9 cellular contexts compared by ENCODE assay signal in the genomic region with DNA sequence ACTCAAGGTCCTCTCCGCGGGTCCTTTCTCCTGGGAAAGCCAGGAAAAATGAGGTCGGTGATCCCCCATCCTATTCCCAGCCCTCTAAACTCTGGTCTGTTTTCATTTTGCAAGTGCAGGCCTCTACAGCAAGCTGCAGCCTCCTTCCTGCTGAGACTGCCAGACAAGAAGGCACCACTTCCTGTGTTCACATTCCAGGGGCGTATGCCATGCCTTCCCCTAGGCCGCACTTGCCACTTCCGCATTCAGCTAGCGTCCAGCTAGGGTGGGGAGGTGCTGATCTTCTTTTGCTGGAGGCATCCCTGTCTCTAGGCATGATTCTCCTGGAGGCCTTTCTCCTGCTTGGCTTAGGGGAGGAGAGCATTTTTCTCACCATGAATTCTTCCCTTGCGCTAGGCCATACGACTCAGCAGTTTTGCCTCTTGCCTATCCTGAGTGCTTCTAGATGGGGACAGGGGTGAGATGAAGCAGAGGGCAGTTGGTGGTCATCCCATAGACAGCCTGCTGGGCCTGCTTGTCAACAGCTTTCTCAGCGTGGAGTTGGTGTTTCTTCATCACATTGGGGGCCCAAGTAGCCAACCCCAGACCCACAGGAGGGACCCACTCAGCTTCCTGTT.
A peak's percentile ranks its signal among the peaks of the same experiment; 100 is the strongest.
DNase-seq lines count a peak whose midpoint lies in the region; ATAC-seq, FAIRE-seq and TF ChIP-seq lines count a peak whose summit lies in the region.
"Had no signal": no experiment of that assay in that cellular context is flagged by ENCODE, and none has a peak within 500 bp of the region (broad histone marks: within the 10 kb centered on the region; RNA-seq: fewer than 3 reads in every experiment).

No MANE protein-coding gene starts in this region.

- no peaks in the 10 kb centered on the region for H3K36me3 Mint-ChIP-seq in activated T-helper 1 cell treated with anti-CD3 and anti-CD28 coated beads, Interleukin-12 subunit alpha, Interleukin-12 subunit beta, Interleukin-2, Interleukin-4 antibody, amounts not matched to agents 30 ng/mL and 10 ng/mL and 1 ng/mL, durations not matched to agents 14 hours and 24 hours and 36 hours (ENCODE audit: low read depth)
- H3K36me3 Mint-ChIP-seq in WTC11: no peaks in the 10 kb centered on the region

- intact Hi-C loops in activated T-helper 1 cell treated with anti-CD3 and anti-CD28 coated beads, Interleukin-12 subunit alpha, Interleukin-12 subunit beta, Interleukin-2, Interleukin-4 antibody, amounts not matched to agents 30 ng/mL and 10 ng/mL and 1 ng/mL, durations not matched to agents 14 hours and 24 hours and 36 hours (cut with micrococcal nuclease): no loop called here
- intact Hi-C loops in posterior cingulate gyrus (cut with DNase I): no loop called here

- TF ChIP-seq CTCF in A549 (IDR thresholded peaks at IDR 0.05): no peak
- TF ChIP-seq CTCF in WTC11 (IDR thresholded peaks at IDR 0.05): no peak

- H3K4me1 ChIP-seq in A549: no peaks in the 10 kb centered on the region

- no peak for TF ChIP-seq RAD21 in A549 (conservative IDR thresholded peaks at IDR 0.05 in 1 of 2, IDR thresholded peaks at IDR 0.05 in 1 of 2)

- no peak overlapping the region for H3K4me3 ChIP-seq in A549

- no peak overlapping the region for H3K4me3 Mint-ChIP-seq in activated T-helper 1 cell treated with anti-CD3 and anti-CD28 coated beads, Interleukin-12 subunit alpha, Interleukin-12 subunit beta, Interleukin-2, Interleukin-4 antibody, amounts not matched to agents 30 ng/mL and 10 ng/mL and 1 ng/mL, durations not matched to agents 14 hours and 24 hours and 36 hours
- no peak overlapping the region for H3K4me3 Mint-ChIP-seq in WTC11

- no peaks in the 10 kb centered on the region for H3K9me3 ChIP-seq in A549

- H3K4me2 ChIP-seq in A549: no peak overlapping the region

- H3K27ac Mint-ChIP-seq in activated T-helper 1 cell treated with anti-CD3 and anti-CD28 coated beads, Interleukin-12 subunit alpha, Interleukin-12 subunit beta, Interleukin-2, Interleukin-4 antibody, amounts not matched to agents 30 ng/mL and 10 ng/mL and 1 ng/mL, durations not matched to agents 14 hours and 24 hours and 36 hours: peak overlapping the region; percentile 68
- no peak overlapping the region for H3K27ac Mint-ChIP-seq in WTC11

- CTCF ChIA-PET in A549 (lab: Yijun Ruan, JAX): no interaction called here
- CTCF ChIA-PET in WTC11 (lab: Charles Lee): no interaction called here

- no peak for DNase-seq in A549 (ENCODE audit: low read depth in 1 of 2, low spot score in 1 of 2)
- DNase-seq in H4 (ENCODE audit: low spot score): peak; percentile 31
- no peak for DNase-seq in activated T-helper 1 cell treated with anti-CD3 and anti-CD28 coated beads, Interleukin-12 subunit alpha, Interleukin-12 subunit beta, Interleukin-2, Interleukin-4 antibody, amounts not matched to agents 30 ng/mL and 10 ng/mL and 1 ng/mL, durations not matched to agents 14 hours and 24 hours and 36 hours (ENCODE audit: low spot score)
- DNase-seq in islet precursor cell: peak; percentile 92
- DNase-seq in WTC11 (ENCODE audit: low spot score): no peak
- no peak for DNase-seq in posterior cingulate gyrus
- no peak for DNase-seq in GM19239 (ENCODE audit: insufficient read length, low spot score)
- DNase-seq in NCI-H345 (lab: John Stamatoyannopoulos, UW): no peak

- peaks cover 25% of the 10 kb centered on the region for H3K4me1 Mint-ChIP-seq in activated T-helper 1 cell treated with anti-CD3 and anti-CD28 coated beads, Interleukin-12 subunit alpha, Interleukin-12 subunit beta, Interleukin-2, Interleukin-4 antibody, amounts not matched to agents 30 ng/mL and 10 ng/mL and 1 ng/mL, durations not matched to agents 14 hours and 24 hours and 36 hours (ENCODE audit: low read depth)
- peaks cover 35% of the 10 kb centered on the region for H3K4me1 Mint-ChIP-seq in WTC11

- no peak for TF ChIP-seq EP300 in A549 (IDR thresholded peaks at IDR 0.05)

- no peaks in the 10 kb centered on the region for H3K9me3 Mint-ChIP-seq in activated T-helper 1 cell treated with anti-CD3 and anti-CD28 coated beads, Interleukin-12 subunit alpha, Interleukin-12 subunit beta, Interleukin-2, Interleukin-4 antibody, amounts not matched to agents 30 ng/mL and 10 ng/mL and 1 ng/mL, durations not matched to agents 14 hours and 24 hours and 36 hours
- H3K9me3 Mint-ChIP-seq in WTC11: no peaks in the 10 kb centered on the region

- peak overlapping the region in 1 of 2 experiments; percentile 36; a peak in 3 of 6 replicates for H3K27ac ChIP-seq in A549

- 84% methylated on average over 10 of the region's 10 CpGs for WGBS in A549 (ENCODE audit: missing lambda C conversion rate)

- TF ChIP-seq POLR2A in A549 (IDR thresholded peaks at IDR 0.05; ENCODE audit: low read length): no peak

- FAIRE-seq in A549 (lab: Jason Lieb, UNC): no peak
- FAIRE-seq in GM19239 (lab: Jason Lieb, UNC): no peak
- FAIRE-seq: HTR-8/SVneo had no signal

- POLR2A ChIA-PET in A549 (lab: Yijun Ruan, JAX): no interaction called here
- POLR2A ChIA-PET in WTC11 (lab: Charles Lee): no interaction called here

- ATAC-seq in A549: no peak
- no peak for ATAC-seq in WTC11

- peaks cover 10% of the 10 kb centered on the region for H3K27me3 Mint-ChIP-seq in activated T-helper 1 cell treated with anti-CD3 and anti-CD28 coated beads, Interleukin-12 subunit alpha, Interleukin-12 subunit beta, Interleukin-2, Interleukin-4 antibody, amounts not matched to agents 30 ng/mL and 10 ng/mL and 1 ng/mL, durations not matched to agents 14 hours and 24 hours and 36 hours (ENCODE audit: insufficient read depth)
- peaks cover 8% of the 10 kb centered on the region for H3K27me3 Mint-ChIP-seq in WTC11 (ENCODE audit: low read depth)

TF ChIP-seq in A549, 52 proteins besides CTCF, POLR2A, EP300 and RAD21:
- peak; percentile 71 for TF ChIP-seq MAFK (IDR thresholded peaks at IDR 0.05; ENCODE audit: partially characterized antibody)
- TF ChIP-seq GATA3 (IDR thresholded peaks at IDR 0.05; ENCODE audit: borderline replicate concordance): no peak
- TF ChIP-seq PHF8 (IDR thresholded peaks at IDR 0.05; ENCODE audit: borderline replicate concordance, low read depth): no peak
- TF ChIP-seq FOXS1 (CRISPR knock-in tag; IDR thresholded peaks at IDR 0.05): no peak

TF ChIP-seq in WTC11, 78 proteins besides CTCF, POLR2A, EP300 and RAD21:
- no peak for TF ChIP-seq ELF4 (CRISPR knock-in tag; IDR thresholded peaks at IDR 0.05; ENCODE audit: low read depth)
- no peak for TF ChIP-seq PRRX2 (CRISPR knock-in tag; IDR thresholded peaks at IDR 0.05)

Comparison
In these comparisons a context has a peak if more than half of its experiments do, and no peak if none do; other contexts are left out.
1. DNase-seq: peak in H4 (single experiment) and islet precursor cell (single experiment); none in A549 (0 of 2), activated T-helper 1 cell treated with anti-CD3 and anti-CD28 coated beads, Interleukin-12 subunit alpha, Interleukin-12 subunit beta, Interleukin-2, Interleukin-4 antibody, amounts not matched to agents 30 ng/mL and 10 ng/mL and 1 ng/mL, durations not matched to agents 14 hours and 24 hours and 36 hours (single experiment), WTC11 (single experiment), posterior cingulate gyrus (0 of 10), GM19239 (single experiment) and NCI-H345 (single experiment).